Comparison of ENCODE assay signal across 9 cellular contexts in the genomic region with DNA sequence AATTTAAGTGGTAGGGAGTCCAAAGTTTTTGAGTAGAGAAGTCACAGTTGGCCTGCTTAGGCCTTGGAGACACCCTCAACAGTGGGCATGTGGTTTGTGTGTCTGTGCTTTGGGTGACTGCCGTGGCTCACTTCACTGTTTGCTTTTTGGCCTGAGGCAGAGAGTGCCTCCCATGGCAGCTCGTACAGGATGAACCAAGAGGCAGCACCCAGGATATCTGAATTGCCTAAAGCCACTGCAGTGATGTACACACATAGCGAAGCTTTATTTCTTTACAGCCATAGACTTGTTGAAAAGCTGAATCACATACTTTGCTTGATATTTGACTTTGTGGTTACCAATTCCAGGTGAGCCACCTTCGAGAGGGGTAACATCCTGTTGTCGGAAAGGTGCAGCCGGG. TPM values are rescaled to one million over a fixed set of nuclear protein-coding genes. Genes with fewer than 3 reads are reported as not detected.
DNase-seq lines count a peak whose midpoint lies in the region; TF ChIP-seq lines count a peak whose summit lies in the region.
"Had no signal": no experiment of that assay in that cellular context is flagged by ENCODE, and none has a peak within 500 bp of the region (broad histone marks: within the 10 kb centered on the region; RNA-seq: fewer than 3 reads in every experiment).

No MANE protein-coding gene starts in this region.

- peaks cover 98% of the 10 kb centered on the region for H3K79me2 ChIP-seq in smooth muscle cell (ENCODE audit: low read depth)

- peak overlapping the region; percentile 25; the same call in 1 of the 2 replicates for H3K27ac Mint-ChIP-seq in HFFc6
- H3K27ac Mint-ChIP-seq in T-helper 2 cell treated with Interferon-gamma antibody and Interleukin-4, amounts not matched to agents 5 μg/mL and 100 μg/mL, for 36 hours = peak overlapping the region; percentile 73

- no peak overlapping the region for H3K4me2 ChIP-seq in smooth muscle cell

- no peaks in the 10 kb centered on the region for H3K27me3 ChIP-seq in left ventricle myocardium inferior (ENCODE audit: low read depth)
- no peaks in the 10 kb centered on the region for H3K27me3 ChIP-seq in smooth muscle cell (ENCODE audit: low read depth)

- peaks cover 100% of the 10 kb centered on the region for H4K20me1 ChIP-seq in smooth muscle cell (ENCODE audit: low read depth)

- H3K4me1 ChIP-seq in left ventricle myocardium inferior = peaks cover 75% of the 10 kb centered on the region
- no peaks in the 10 kb centered on the region for H3K4me1 ChIP-seq in smooth muscle cell (ENCODE audit: low read depth)

- H3K4me3 Mint-ChIP-seq in HFFc6 = no peak overlapping the region
- H3K4me3 Mint-ChIP-seq in T-helper 2 cell treated with Interferon-gamma antibody and Interleukin-4, amounts not matched to agents 5 μg/mL and 100 μg/mL, for 36 hours = peak overlapping the region; percentile 54

- no peak overlapping the region for H3K9ac ChIP-seq in smooth muscle cell (ENCODE audit: low read depth)

- H3K4me3 ChIP-seq in left ventricle myocardium inferior (no peak overlapping the region), smooth muscle cell (no peak overlapping the region)

- H2AFZ ChIP-seq in smooth muscle cell (ENCODE audit: low read depth) = no peak overlapping the region

- peak overlapping the region; percentile 24 for H3K27ac ChIP-seq in left ventricle myocardium inferior (replicated peaks)
- peak overlapping the region; percentile 65 for H3K27ac ChIP-seq in smooth muscle cell (ENCODE audit: low read depth)

- H3K9me3 ChIP-seq in left ventricle myocardium inferior (replicated peaks) (no peaks in the 10 kb centered on the region), smooth muscle cell (replicated peaks; ENCODE audit: low read depth) (no peaks in the 10 kb centered on the region)

- 84% methylated on average over 6 of the region's 6 CpGs for WGBS in smooth muscle cell (ENCODE audit: low lambda C conversion rate)

- no peaks in the 10 kb centered on the region for H3F3A ChIP-seq in smooth muscle cell (ENCODE audit: low read depth)

- H3K36me3 ChIP-seq in left ventricle myocardium inferior = no peaks in the 10 kb centered on the region
- no peaks in the 10 kb centered on the region for H3K36me3 ChIP-seq in smooth muscle cell (ENCODE audit: low read depth)

- DNase-seq in HFFc6 (no peak), left ventricle myocardium inferior (no peak), smooth muscle cell (lab: John Stamatoyannopoulos, UW; ENCODE audit: unreplicated experiment) (no peak), SHP77 (lab: John Stamatoyannopoulos, UW) (no peak), NCI-H82 (lab: John Stamatoyannopoulos, UW) (no peak)
- DNase-seq in T-helper 2 cell treated with Interferon-gamma antibody and Interleukin-4, amounts not matched to agents 5 μg/mL and 100 μg/mL, for 36 hours (ENCODE audit: low spot score) = no peak
- no peak for DNase-seq in NK-92 treated with Interleukin-12 subunit alpha and Interleukin-12 subunit beta, amount 100 ng/mL, for 24 hours (lab: John Stamatoyannopoulos, UW)
- DNase-seq: GOT3, NCI-H526 treated with DMSO at 0.1 percent for 48 hours had no signal

- intact Hi-C loops in left ventricle myocardium inferior (cut with micrococcal nuclease) = no loop called here

- H3K27me3 Mint-ChIP-seq in HFFc6 (ENCODE audit: insufficient read depth) = no peaks in the 10 kb centered on the region; the same call in 1 of the 2 replicates
- no peaks in the 10 kb centered on the region for H3K27me3 Mint-ChIP-seq in T-helper 2 cell treated with Interferon-gamma antibody and Interleukin-4, amounts not matched to agents 5 μg/mL and 100 μg/mL, for 36 hours (ENCODE audit: low read depth)

- TF ChIP-seq CTCF in HFFc6 (IDR thresholded peaks at IDR 0.05) (no peak), left ventricle myocardium inferior (IDR thresholded peaks at IDR 0.05; ENCODE audit: borderline replicate concordance) (no peak), smooth muscle cell (IDR thresholded peaks at IDR 0.05; ENCODE audit: borderline replicate concordance, insufficient read depth, poor library complexity, severe bottlenecking) (no peak)

- H3K36me3 Mint-ChIP-seq in HFFc6 (ENCODE audit: low read depth) = peaks cover 16% of the 10 kb centered on the region
- peaks cover 37% of the 10 kb centered on the region for H3K36me3 Mint-ChIP-seq in T-helper 2 cell treated with Interferon-gamma antibody and Interleukin-4, amounts not matched to agents 5 μg/mL and 100 μg/mL, for 36 hours (ENCODE audit: low read depth)

- peaks cover 55% of the 10 kb centered on the region for H3K4me1 Mint-ChIP-seq in HFFc6 (ENCODE audit: low read depth)
- H3K4me1 Mint-ChIP-seq in T-helper 2 cell treated with Interferon-gamma antibody and Interleukin-4, amounts not matched to agents 5 μg/mL and 100 μg/mL, for 36 hours (ENCODE audit: low read depth) = peaks cover 70% of the 10 kb centered on the region

- no peaks in the 10 kb centered on the region for H3K9me3 Mint-ChIP-seq in HFFc6
- no peaks in the 10 kb centered on the region for H3K9me3 Mint-ChIP-seq in T-helper 2 cell treated with Interferon-gamma antibody and Interleukin-4, amounts not matched to agents 5 μg/mL and 100 μg/mL, for 36 hours

RNA-seq across cellular contexts. Expression of a gene that starts 21.6 kb away (rescaled TPM):
- total RNA-seq in HFFc6 (2021; fragmentation: NEBNext Ultra II Directional; extraction: Animal tissue kit (Norgen Biotek cat#: 25700)) = 10 to 100 TPM; 17.5 to 23.5 (median 20.1) TPM
- total RNA-seq in left ventricle myocardium inferior = 33.3 TPM
- 19.8 and 26.1 TPM in 2 replicates for total RNA-seq in smooth muscle cell
- polyA plus RNA-seq in smooth muscle cell = 13.2 and 17.7 TPM in 2 replicates
